ENCODE assay signal across 8 cellular contexts in the genomic region with DNA sequence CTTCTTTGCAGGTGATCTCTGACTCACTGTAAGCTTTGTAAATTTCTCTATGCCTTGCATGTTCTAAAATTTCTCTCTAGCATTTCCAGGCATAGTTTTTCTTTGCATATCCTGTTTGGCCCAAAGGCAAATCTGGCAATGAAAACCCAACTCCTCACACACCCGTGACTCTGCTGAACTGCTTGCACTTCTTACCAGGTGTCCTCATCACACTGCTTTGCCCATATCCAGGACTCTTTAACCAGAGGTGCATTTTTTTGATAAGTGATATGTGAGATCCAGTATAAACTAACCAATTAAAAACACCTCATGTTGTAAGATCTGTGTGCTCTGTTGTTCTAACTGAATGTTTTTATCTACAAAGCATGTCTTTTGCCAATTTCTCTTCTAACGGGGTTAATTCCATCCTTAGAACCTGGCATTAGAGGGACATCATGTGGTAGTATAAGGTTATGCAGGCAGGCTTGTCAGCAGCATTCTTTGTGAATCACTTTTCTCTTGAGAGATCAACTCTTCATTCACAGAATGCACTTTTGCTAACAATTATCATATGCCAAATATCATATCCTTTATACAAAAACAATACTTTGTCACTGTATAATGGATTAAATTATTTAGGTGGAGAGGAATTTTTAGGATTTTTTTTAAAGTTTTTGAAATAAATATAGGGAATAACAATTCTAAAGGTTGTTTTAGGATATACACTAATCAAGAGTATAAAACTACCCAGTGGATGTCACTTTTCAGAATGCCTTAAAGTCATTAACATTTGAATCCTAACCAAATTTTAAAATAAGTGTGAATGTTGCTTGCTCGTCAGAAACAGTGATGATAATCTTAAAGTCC. TPM values are rescaled to one million over a fixed set of nuclear protein-coding genes. Genes with fewer than 3 reads are reported as not detected.
A peak's percentile ranks its signal among the peaks of the same experiment; 100 is the strongest.
DNase-seq lines count a peak whose midpoint lies in the region; ATAC-seq and TF ChIP-seq lines count a peak whose summit lies in the region.

No MANE protein-coding gene starts in this region.

- peak; percentile 31 for TF ChIP-seq CTCF in lung (IDR thresholded peaks at IDR 0.05; ENCODE audit: control extremely low read depth, extremely low read depth)

- H3K27me3 ChIP-seq in lung (ENCODE audit: control insufficient read depth, insufficient read depth): no peaks in the 10 kb centered on the region

- no peaks in the 10 kb centered on the region for H3K36me3 ChIP-seq in lung (ENCODE audit: control insufficient read depth in 2 of 2, insufficient read depth in 2 of 2, low read length in 2 of 2)

- ATAC-seq in GM19463 (IDR thresholded peaks at IDR 0.05; ENCODE audit: unreplicated experiment) (peak; percentile 79), HG03378 (IDR thresholded peaks at IDR 0.05; ENCODE audit: unreplicated experiment) (peak; percentile 87), lung (ENCODE audit: insufficient read depth, low FRiP score) (peak; percentile 84)

- H3K4me3 ChIP-seq in lung: no peak overlapping the region

- DNase-seq in EH (ENCODE audit: low read depth) (peak; percentile 75), NCI-H748 (lab: John Stamatoyannopoulos, UW; ENCODE audit: unreplicated experiment) (peak; percentile 62), cerebellar cortex (ENCODE audit: low spot score) (peak; percentile 72), lung (ENCODE audit: low spot score) (no peak)
- DNase-seq in activated CD4-positive, CD25-positive, alpha-beta regulatory T cell (lab: John Stamatoyannopoulos, UW): no peak
- DNase-seq in activated T-cell treated with anti-CD3 and anti-CD28 coated beads, Interleukin-2, amount 50 U/mL, for 48 hours: no peak

- 44 to 55% methylated on average over 3 of the region's 3 CpGs for WGBS in lung, 2 donors

- no peaks in the 10 kb centered on the region for H3K4me1 ChIP-seq in lung (ENCODE audit: control insufficient read depth in 2 of 2, insufficient read depth in 2 of 2, low read length in 2 of 2)

- no peak overlapping the region for H3K27ac ChIP-seq in lung (ENCODE audit: low read depth in 1 of 2, low read length in 1 of 2)

- no peaks in the 10 kb centered on the region for H3K9me3 ChIP-seq in lung (ENCODE audit: control insufficient read depth in 2 of 2, insufficient read depth in 1 of 2, low read length in 1 of 2)

RNA-seq across cellular contexts. Expression of a gene that starts 20.8 kb away (rescaled TPM):
- 10 to 100 TPM; 59.3 to 78.6 TPM for total RNA-seq in lung
- polyA plus RNA-seq in lung: 10 to 100 TPM; 23.9 to 24.5 TPM

Comparison
In these comparisons a context has a peak if more than half of its experiments do, and no peak if none do; other contexts are left out.
1. DNase-seq: peak in EH (single experiment), NCI-H748 (single experiment) and cerebellar cortex (single experiment); none in lung (single experiment), activated CD4-positive, CD25-positive, alpha-beta regulatory T cell (0 of 4) and activated T-cell treated with anti-CD3 and anti-CD28 coated beads, Interleukin-2, amount 50 U/mL, for 48 hours (0 of 2).
2. Peak in every context shown above with its lines, with median percentiles within 50 percentile points of each other: ATAC-seq.